Comparison of ENCODE assay signal across 14 cellular contexts in genomic region chr2:217966399-217967068, GRCh38. TPM values are rescaled to one million over a fixed set of nuclear protein-coding genes. Genes with fewer than 3 reads are reported as not detected.
DNase-seq lines count a peak whose midpoint lies in the region; ATAC-seq, FAIRE-seq and TF ChIP-seq lines count a peak whose summit lies in the region.
"Had no signal": no experiment of that assay in that cellular context is flagged by ENCODE, and none has a peak within 500 bp of the region (broad histone marks: within the 10 kb centered on the region; RNA-seq: fewer than 3 reads in every experiment).

No MANE protein-coding gene starts in this region.

- peak in 5 of 8 donors; percentile 4 to 60 (median 14) for ATAC-seq in heart right ventricle
- no peak for ATAC-seq in GM18907 (IDR thresholded peaks at IDR 0.05; ENCODE audit: unreplicated experiment)
- ATAC-seq in HG03565 (IDR thresholded peaks at IDR 0.05; ENCODE audit: unreplicated experiment) = no peak
- ATAC-seq: activated naive CD8-positive, alpha-beta T cell treated with anti-CD3 and anti-CD28 coated beads, Interleukin-2, amount 50 U/mL, for 24 hours had no signal

- H3K27me3 Mint-ChIP-seq in astrocyte (ENCODE audit: low read depth, unreplicated experiment) = no peaks in the 10 kb centered on the region

- peak overlapping the region; percentile 55 for H3K9ac ChIP-seq in astrocyte (ENCODE audit: low read length)

- H3K36me3 Mint-ChIP-seq in astrocyte (ENCODE audit: low read depth, unreplicated experiment) = peaks cover 13% of the 10 kb centered on the region

- H3K27me3 ChIP-seq in AG04450 (ENCODE audit: control insufficient read depth, insufficient read depth, low read length) = no peaks in the 10 kb centered on the region
- no peaks in the 10 kb centered on the region for H3K27me3 ChIP-seq in astrocyte (ENCODE audit: insufficient read depth, low read length)
- H3K27me3 ChIP-seq in heart right ventricle = no peaks in the 10 kb centered on the region
- no peaks in the 10 kb centered on the region for H3K27me3 ChIP-seq in prostate gland (replicated peaks; ENCODE audit: insufficient read depth)

- peak overlapping the region; percentile 14 for H2AFZ ChIP-seq in astrocyte (ENCODE audit: low read depth, low read length)

- peak overlapping the region; percentile 82 for H3K4me2 ChIP-seq in astrocyte (ENCODE audit: low read length)

- peak overlapping the region; percentile 94 for H3K27ac Mint-ChIP-seq in astrocyte (ENCODE audit: unreplicated experiment)
- H3K27ac Mint-ChIP-seq: activated naive CD8-positive, alpha-beta T cell treated with anti-CD3 and anti-CD28 coated beads, Interleukin-2, amount 50 U/mL, for 24 hours had no signal

- no peak for TF ChIP-seq CTCF in AG04450 (IDR thresholded peaks at IDR 0.05; ENCODE audit: low read depth, low read length)
- TF ChIP-seq CTCF in astrocyte (IDR thresholded peaks at IDR 0.05; ENCODE audit: insufficient read depth, low read depth, low read length) = no peak
- no peak for TF ChIP-seq CTCF in heart right ventricle (IDR thresholded peaks at IDR 0.05)
- no peak for TF ChIP-seq CTCF in prostate gland (IDR thresholded peaks at IDR 0.05)

- intact Hi-C loops in heart right ventricle (cut with DNase I) (no loop called here), prostate gland (cut with DNase I) (no loop called here)

- H3K27ac ChIP-seq in AG04450 (ENCODE audit: low read depth, low read length) = peak overlapping the region; percentile 77
- H3K27ac ChIP-seq in astrocyte (ENCODE audit: low read depth, low read length) = peak overlapping the region; percentile 54
- peak overlapping the region in 6 of 10 donors; percentile 6 to 84 (median 24) for H3K27ac ChIP-seq in heart right ventricle
- H3K27ac ChIP-seq in prostate gland = peak overlapping the region; percentile 38 to 62
- H3K27ac ChIP-seq: VCaP had no signal

- H3K36me3 ChIP-seq in astrocyte (ENCODE audit: insufficient read depth, low read length) (no peaks in the 10 kb centered on the region), heart right ventricle (no peaks in the 10 kb centered on the region), prostate gland (no peaks in the 10 kb centered on the region)

- DNase-seq in AG04450 (ENCODE audit: low read depth, low spot score) (no peak), astrocyte (ENCODE audit: low read depth) (peak; percentile 23), heart right ventricle (no peak), prostate gland (ENCODE audit: low spot score) (no peak), NCI-H2081 (lab: John Stamatoyannopoulos, UW) (no peak)
- DNase-seq in stimulated activated CD4-positive, alpha-beta T cell treated with anti-CD3 and anti-CD28 coated beads, Interleukin-2, amount 100 ng/mL, for 24 hours = no peak
- DNase-seq: activated CD8-positive, alpha-beta memory T cell treated with anti-CD3 and anti-CD28 coated beads, Interleukin-2, amount 50 U/mL, for 4 hours; activated naive CD8-positive, alpha-beta T cell treated with anti-CD3 and anti-CD28 coated beads, Interleukin-2, amount 50 U/mL, for 24 hours; effector CD4-positive, alpha-beta T cell; NCI-H69; small intestine had no signal

- POLR2A ChIA-PET in AG04450 (lab: Yijun Ruan, JAX) = interaction anchor here (0.6 to 1.7 kb wide), 15 partner anchors 8 to 80 kb away, joined by 3 to 13 read pairs (median 4); no protein-coding TSS in a partner anchor

- H3K4me1 ChIP-seq in astrocyte (ENCODE audit: insufficient read depth, low read length) = peaks cover 31% of the 10 kb centered on the region
- H3K4me1 ChIP-seq in heart right ventricle = peaks cover 19 to 56% (median 42%) of the 10 kb centered on the region in 9 donors
- H3K4me1 ChIP-seq in prostate gland (replicated peaks) = peaks cover 8% of the 10 kb centered on the region

- H3K4me3 ChIP-seq in AG04450 (ENCODE audit: low read depth, low read length) = peak overlapping the region; percentile 25; the same call in 1 of the 2 replicates
- H3K4me3 ChIP-seq in astrocyte (ENCODE audit: insufficient read depth, low read depth, low read length) = no peak overlapping the region
- H3K4me3 ChIP-seq in heart right ventricle = no peak overlapping the region
- H3K4me3 ChIP-seq in prostate gland = no peak overlapping the region

- TF ChIP-seq POLR2A in prostate gland (IDR thresholded peaks at IDR 0.05) = no peak

- FAIRE-seq in astrocyte (lab: Jason Lieb, UNC) = no peak
- FAIRE-seq: small intestine had no signal

- peaks cover 41% of the 10 kb centered on the region for H3K4me1 Mint-ChIP-seq in astrocyte (ENCODE audit: low read depth, unreplicated experiment)
- H3K4me1 Mint-ChIP-seq: activated naive CD8-positive, alpha-beta T cell treated with anti-CD3 and anti-CD28 coated beads, Interleukin-2, amount 50 U/mL, for 24 hours had no signal

- CTCF ChIA-PET in AG04450 (lab: Charles Lee) = interaction anchor here (0.5 to 1.9 kb wide), 6 partner anchors 28 to 176 kb away, joined by 3 to 4 read pairs (median 3); no protein-coding TSS in a partner anchor

- H3K9me3 Mint-ChIP-seq in astrocyte (ENCODE audit: unreplicated experiment) = peaks cover 4% of the 10 kb centered on the region

- H3K79me2 ChIP-seq in astrocyte (ENCODE audit: insufficient read depth, low read length) = peaks cover 54% of the 10 kb centered on the region

- H3K9me3 ChIP-seq in AG04450 (ENCODE audit: control insufficient read depth, insufficient read depth, low read length) (0 out of 2 replicates have a peak, but pooled peaks cover 3% of the 10 kb centered on the region), astrocyte (ENCODE audit: insufficient read depth, low read depth, low read length) (no peaks in the 10 kb centered on the region), heart right ventricle (no peaks in the 10 kb centered on the region), prostate gland (no peaks in the 10 kb centered on the region)

- WGBS in heart right ventricle, 2 donors = 74% methylated on average over 10 of the region's 10 CpGs
- 62% methylated on average over 10 of the region's 10 CpGs for WGBS in prostate gland

- no peak overlapping the region for H3K4me3 Mint-ChIP-seq in astrocyte (ENCODE audit: unreplicated experiment)
- H3K4me3 Mint-ChIP-seq: activated naive CD8-positive, alpha-beta T cell treated with anti-CD3 and anti-CD28 coated beads, Interleukin-2, amount 50 U/mL, for 24 hours had no signal

- H4K20me1 ChIP-seq in astrocyte (ENCODE audit: insufficient read depth, low read length) = peaks cover 18% of the 10 kb centered on the region

RNA-seq across cellular contexts. Expression of gene TNS1, which starts 36.3 kb away (rescaled TPM):
- polyA plus RNA-seq in AG04450 (2011; rRNA removed) (19.7 and 27.9 TPM in 2 replicates), heart right ventricle (100 to 1,000 TPM in 1 of 2 donors, 10 to 100 TPM in 1; 64.6 to 244 TPM)
- 84.1 and 119 TPM in 2 replicates for polyA minus RNA-seq in AG04450 (2011; rRNA and poly(A)+ RNA removed)
- total RNA-seq in astrocyte (219 and 264 TPM in 2 replicates), heart right ventricle (100 to 1,000 TPM; 583 to 844 (median 738) TPM), prostate gland (100 to 1,000 TPM; 238 to 659 TPM)

Comparison
In these comparisons a context has a peak if more than half of its experiments do, and no peak if none do; other contexts are left out.
1. H3K27ac ChIP-seq: peak in every context shown above with its lines; median percentile 77 in AG04450; 54 in astrocyte; 50 in prostate gland; 24 in heart right ventricle.
2. ATAC-seq: peak in heart right ventricle (5 of 8); none in GM18907 (single experiment) and HG03565 (single experiment).